In the genomic region with DNA sequence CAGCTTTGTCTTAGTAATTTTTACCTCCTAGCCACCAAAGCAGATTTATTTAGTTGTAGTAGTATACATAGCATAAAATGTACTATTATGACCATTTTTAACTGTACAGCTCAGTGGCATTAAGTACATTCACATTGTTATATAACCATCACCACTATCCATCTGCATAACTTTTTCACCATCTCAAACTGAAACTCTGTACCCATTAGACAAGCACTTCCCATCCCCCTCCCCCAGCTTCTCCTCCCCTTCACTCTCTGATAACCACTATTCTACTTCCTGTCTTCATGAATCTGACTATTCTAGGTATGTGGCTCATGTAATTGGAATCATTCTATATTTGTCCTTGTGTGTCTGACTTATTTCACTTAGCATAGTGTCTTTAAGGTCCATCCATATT, we compare ENCODE assay signal across 20 cellular contexts.
A peak's percentile ranks its signal among the peaks of the same experiment; 100 is the strongest.
DNase-seq lines count a peak whose midpoint lies in the region; ATAC-seq, FAIRE-seq and TF ChIP-seq lines count a peak whose summit lies in the region.
"Had no signal": no experiment of that assay in that cellular context is flagged by ENCODE, and none has a peak within 500 bp of the region (broad histone marks: within the 10 kb centered on the region; RNA-seq: fewer than 3 reads in every experiment).

No MANE protein-coding gene starts in this region.

- H3K27me3 ChIP-seq in DND-41 (ENCODE audit: insufficient read depth, low read length, poor library complexity) (peaks cover 12% of the 10 kb centered on the region), astrocyte (ENCODE audit: insufficient read depth, low read length) (no peaks in the 10 kb centered on the region)
- H3K27me3 ChIP-seq: foreskin keratinocyte, tibial artery had no signal

- H3K36me3 ChIP-seq in DND-41 (ENCODE audit: insufficient read depth, low read length) (no peaks in the 10 kb centered on the region), astrocyte (ENCODE audit: insufficient read depth, low read length) (no peaks in the 10 kb centered on the region)
- H3K36me3 ChIP-seq: HAP-1, tibial artery had no signal

- no peaks in the 10 kb centered on the region for H3K9me3 Mint-ChIP-seq in astrocyte (ENCODE audit: unreplicated experiment)
- H3K9me3 Mint-ChIP-seq: activated T-cell treated with anti-CD3 and anti-CD28 coated beads, Interleukin-2, amount 50 U/mL, for 24 hours had no signal

- no peak overlapping the region for H3K4me3 Mint-ChIP-seq in astrocyte (ENCODE audit: unreplicated experiment)
- H3K4me3 Mint-ChIP-seq: activated T-cell treated with anti-CD3 and anti-CD28 coated beads, Interleukin-2, amount 50 U/mL, for 24 hours had no signal

- peaks cover 3% of the 10 kb centered on the region for H3K27me3 Mint-ChIP-seq in astrocyte (ENCODE audit: low read depth, unreplicated experiment)

- DNase-seq in A172 (ENCODE audit: low spot score) = peak; percentile 17
- DNase-seq in DND-41 = peak; percentile 23
- DNase-seq in NB4 (ENCODE audit: low read depth) = peak; percentile 7
- DNase-seq in astrocyte (ENCODE audit: low read depth) = peak; percentile 4
- no peak for DNase-seq in NCI-H345 treated with DMSO at 0.1 percent for 48 hours (lab: John Stamatoyannopoulos, UW; ENCODE audit: unreplicated experiment)
- no peak for DNase-seq in GM19240 (ENCODE audit: insufficient read length, low spot score)
- DNase-seq: activated CD4-positive, alpha-beta T cell treated with anti-CD3 and anti-CD28 coated beads, Interleukin-2, amount 50 U/mL, for 4 hours; activated T-cell treated with anti-CD3 and anti-CD28 coated beads, Interleukin-2, amount 50 U/mL, for 24 hours; foreskin keratinocyte; mammary epithelial cell; NCI-H1436 treated with DMSO at 0.1 percent for 48 hours; NCI-H2171; right cardiac atrium; RPMI8226; stimulated activated naive CD4-positive, alpha-beta T cell; T1000; tibial artery had no signal

- H3K4me1 Mint-ChIP-seq in astrocyte (ENCODE audit: low read depth, unreplicated experiment) = peaks cover 4% of the 10 kb centered on the region

- peak; percentile 29 for FAIRE-seq in astrocyte (lab: Jason Lieb, UNC)
- FAIRE-seq: bronchial epithelial cell had no signal

- H3K4me3 ChIP-seq in DND-41 (ENCODE audit: low read depth in 1 of 2, low read length in 2 of 2) (no peak overlapping the region), NB4 (ENCODE audit: low read depth, low read length) (no peak overlapping the region), astrocyte (ENCODE audit: insufficient read depth, low read depth, low read length) (no peak overlapping the region)
- H3K4me3 ChIP-seq: HAP-1, tibial artery had no signal

- no peak overlapping the region for H3K27ac Mint-ChIP-seq in astrocyte (ENCODE audit: unreplicated experiment)
- H3K27ac Mint-ChIP-seq: activated T-cell treated with anti-CD3 and anti-CD28 coated beads, Interleukin-2, amount 50 U/mL, for 24 hours had no signal

- H3K36me3 Mint-ChIP-seq in astrocyte (ENCODE audit: low read depth, unreplicated experiment) = no peaks in the 10 kb centered on the region

- H3K4me2 ChIP-seq in DND-41 (ENCODE audit: insufficient read depth, low read length) = no peak overlapping the region
- no peak overlapping the region for H3K4me2 ChIP-seq in astrocyte (ENCODE audit: low read length)

- ATAC-seq in DND-41 (ENCODE audit: insufficient read depth, low read depth) (peak; percentile 61; the same call in 2 of the 3 replicates), GM19035 (IDR thresholded peaks at IDR 0.05; ENCODE audit: unreplicated experiment) (no peak)
- ATAC-seq: foreskin keratinocyte, right cardiac atrium had no signal

- H3K9ac ChIP-seq in DND-41 (ENCODE audit: low read depth, low read length) = no peak overlapping the region
- no peak overlapping the region for H3K9ac ChIP-seq in astrocyte (ENCODE audit: low read length)

- H3K9me3 ChIP-seq in DND-41 (ENCODE audit: insufficient read depth, low read length, severe bottlenecking) (no peaks in the 10 kb centered on the region), astrocyte (ENCODE audit: insufficient read depth, low read depth, low read length) (no peaks in the 10 kb centered on the region)
- H3K9me3 ChIP-seq: HAP-1, tibial artery had no signal

- H4K20me1 ChIP-seq in DND-41 (ENCODE audit: insufficient read depth, low read length) = no peaks in the 10 kb centered on the region
- no peaks in the 10 kb centered on the region for H4K20me1 ChIP-seq in astrocyte (ENCODE audit: insufficient read depth, low read length)

- no peaks in the 10 kb centered on the region for H3K4me1 ChIP-seq in DND-41 (ENCODE audit: insufficient read depth, low read length)
- H3K4me1 ChIP-seq in astrocyte (ENCODE audit: insufficient read depth, low read length) = no peaks in the 10 kb centered on the region
- H3K4me1 ChIP-seq: HAP-1, tibial artery had no signal

- H2AFZ ChIP-seq in DND-41 (ENCODE audit: low read depth, low read length) (no peak overlapping the region), astrocyte (ENCODE audit: low read depth, low read length) (no peak overlapping the region)

- no peak for TF ChIP-seq CTCF in DND-41 (IDR thresholded peaks at IDR 0.05; ENCODE audit: borderline replicate concordance, extremely low read depth, low read length, poor library complexity, severe bottlenecking)
- no peak for TF ChIP-seq CTCF in NB4 (IDR thresholded peaks at IDR 0.05; ENCODE audit: low read depth, low read length)
- TF ChIP-seq CTCF in astrocyte (IDR thresholded peaks at IDR 0.05; ENCODE audit: insufficient read depth, low read depth, low read length) = no peak

- no peak overlapping the region for H3K27ac ChIP-seq in DND-41 (ENCODE audit: low read length)
- H3K27ac ChIP-seq in astrocyte (ENCODE audit: low read depth, low read length) = no peak overlapping the region
- H3K27ac ChIP-seq: foreskin keratinocyte, tibial artery had no signal

- TF ChIP-seq POLR2A in NB4 (IDR thresholded peaks at IDR 0.05; ENCODE audit: extremely low read depth, insufficient read length) = no peak

- H3K79me2 ChIP-seq in DND-41 (ENCODE audit: insufficient read depth, low read length) (no peaks in the 10 kb centered on the region), astrocyte (ENCODE audit: insufficient read depth, low read length) (no peaks in the 10 kb centered on the region)

Comparison
In these comparisons a context has a peak if more than half of its experiments do, and no peak if none do; other contexts are left out.
1. DNase-seq: peak in A172 (single experiment), DND-41 (single experiment), NB4 (single experiment) and astrocyte (single experiment); none in NCI-H345 treated with DMSO at 0.1 percent for 48 hours (single experiment) and GM19240 (single experiment).